Comparison of ENCODE assay signal across 38 cellular contexts in genomic region chr5:136712628-136713027, GRCh38.
"Had no signal": no experiment of that assay in that cellular context is flagged by ENCODE, and none has a peak within 500 bp of the region (broad histone marks: within the 10 kb centered on the region; RNA-seq: fewer than 3 reads in every experiment).

No MANE protein-coding gene starts in this region.

- H3K4me3 Mint-ChIP-seq: activated naive CD4-positive, alpha-beta T cell treated with anti-CD3 and anti-CD28 coated beads for 36 hours; activated naive CD4-positive, alpha-beta T cell treated with anti-CD3 and anti-CD28 coated beads, Interleukin-2, amount 10 ng/mL, durations not matched to agents 7 days and 5 days; activated naive CD4-positive, alpha-beta T cell treated with anti-CD3 and anti-CD28 coated beads, Interleukin-2, amount 50 U/mL, for 24 hours; activated naive CD8-positive, alpha-beta T cell; activated naive CD8-positive, alpha-beta T cell treated with anti-CD3 and anti-CD28 coated beads for 36 hours; activated naive CD8-positive, alpha-beta T cell treated with anti-CD3 and anti-CD28 coated beads, Interleukin-2, amount 10 ng/mL, durations not matched to agents 7 days and 5 days; activated naive CD8-positive, alpha-beta T cell treated with anti-CD3 and anti-CD28 coated beads, Interleukin-2, amount 50 U/mL, for 24 hours; activated T-cell treated with anti-CD3 and anti-CD28 coated beads, Interleukin-2, amount 50 U/mL, for 24 hours; activated T-cell treated with anti-CD3 and anti-CD28 coated beads, Interleukin-2, amount 50 U/mL, for 4 hours; activated T-cell treated with anti-CD3 and anti-CD28 coated beads, Interleukin-2, amount 50 U/mL, for 72 hours; activated T-helper 1 cell treated with anti-CD3 and anti-CD28 coated beads, Interleukin-12 subunit alpha, Interleukin-12 subunit beta, Interleukin-2, Interleukin-4 antibody, amounts not matched to agents 30 ng/mL and 10 ng/mL and 1 ng/mL, durations not matched to agents 14 hours and 24 hours and 36 hours; activated T-helper 17 cell treated with anti-CD3 and anti-CD28 coated beads, Interleukin-2, amount 50 U/mL, for 72 hours; brain; central memory CD8-positive, alpha-beta T cell had no signal

- H3K4me1 Mint-ChIP-seq: activated naive CD4-positive, alpha-beta T cell treated with anti-CD3 and anti-CD28 coated beads, Interleukin-2, amount 10 ng/mL, durations not matched to agents 7 days and 5 days; activated naive CD4-positive, alpha-beta T cell treated with anti-CD3 and anti-CD28 coated beads, Interleukin-2, amount 50 U/mL, for 24 hours; activated naive CD8-positive, alpha-beta T cell treated with anti-CD3 and anti-CD28 coated beads for 36 hours; activated naive CD8-positive, alpha-beta T cell treated with anti-CD3 and anti-CD28 coated beads, Interleukin-2, amount 10 ng/mL, durations not matched to agents 7 days and 5 days; activated naive CD8-positive, alpha-beta T cell treated with anti-CD3 and anti-CD28 coated beads, Interleukin-2, amount 50 U/mL, for 24 hours; activated T-helper 17 cell treated with anti-CD3 and anti-CD28 coated beads, Interleukin-2, amount 50 U/mL, for 72 hours; brain; central memory CD8-positive, alpha-beta T cell had no signal

- H3K4me3 ChIP-seq: adrenal gland, ascending aorta, body of pancreas, breast epithelium, cardiac muscle cell had no signal

- DNase-seq: activated effector memory CD4-positive, alpha-beta T cell treated with anti-CD3 and anti-CD28 coated beads, Interleukin-2, amount 50 U/mL, for 16 hours; activated effector memory CD4-positive, alpha-beta T cell treated with Interleukin-2 at 50 U/mL for 16 hours; activated gamma-delta T cell; activated gamma-delta T cell treated with Interleukin-2 at 50 U/mL for 16 hours; activated naive CD4-positive, alpha-beta T cell; activated naive CD4-positive, alpha-beta T cell treated with anti-CD3 and anti-CD28 coated beads for 36 hours; activated naive CD4-positive, alpha-beta T cell treated with anti-CD3 and anti-CD28 coated beads, Interleukin-2, amount 10 ng/mL, durations not matched to agents 7 days and 5 days; activated naive CD4-positive, alpha-beta T cell treated with anti-CD3 and anti-CD28 coated beads, Interleukin-2, amount 50 U/mL, for 16 hours; activated naive CD4-positive, alpha-beta T cell treated with Interleukin-2 at 50 U/mL for 16 hours; activated naive CD8-positive, alpha-beta T cell treated with anti-CD3 and anti-CD28 coated beads for 36 hours; activated naive CD8-positive, alpha-beta T cell treated with anti-CD3 and anti-CD28 coated beads, Interleukin-2, amount 10 ng/mL, durations not matched to agents 7 days and 5 days; activated naive CD8-positive, alpha-beta T cell treated with anti-CD3 and anti-CD28 coated beads, Interleukin-2, amount 50 U/mL, for 24 hours; activated T-cell treated with anti-CD3 and anti-CD28 coated beads, Interleukin-2, amount 50 U/mL, for 1 hour; activated T-cell treated with anti-CD3 and anti-CD28 coated beads, Interleukin-2, amount 50 U/mL, for 24 hours; activated T-cell treated with anti-CD3 and anti-CD28 coated beads, Interleukin-2, amount 50 U/mL, for 4 hours; activated T-cell treated with anti-CD3 and anti-CD28 coated beads, Interleukin-2, amount 50 U/mL, for 48 hours; activated T-cell treated with anti-CD3 and anti-CD28 coated beads, Interleukin-2, amount 50 U/mL, for 72 hours; adrenal gland; amniotic stem cell; amygdala; anterior cingulate cortex; aorta; body of pancreas; brain microvascular endothelial cell; caudate nucleus; central memory CD4-positive, alpha-beta T cell; cerebellar nuclear complex had no signal

- H3K36me3 ChIP-seq: adrenal gland, ascending aorta, brain microvascular endothelial cell, breast epithelium, cardiac muscle cell had no signal

- ATAC-seq: activated naive CD4-positive, alpha-beta T cell treated with anti-CD3 and anti-CD28 coated beads, Interleukin-2, amount 50 U/mL, for 72 hours; activated naive CD8-positive, alpha-beta T cell treated with anti-CD3 and anti-CD28 coated beads, Interleukin-2, amount 50 U/mL, for 24 hours; activated T-cell treated with anti-CD3 and anti-CD28 coated beads, Interleukin-2, amount 50 U/mL, for 4 hours; activated T-cell treated with anti-CD3 and anti-CD28 coated beads, Interleukin-2, amount 50 U/mL, for 72 hours; activated T-helper 17 cell treated with anti-CD3 and anti-CD28 coated beads, Interleukin-2, amount 50 U/mL, for 72 hours; body of pancreas had no signal

- H3K27ac ChIP-seq: adrenal gland, ascending aorta, body of pancreas, brain microvascular endothelial cell, breast epithelium, cardiac muscle cell had no signal

- H3K4me1 ChIP-seq: adrenal gland, ascending aorta, body of pancreas, breast epithelium had no signal

- H3K36me3 Mint-ChIP-seq: activated naive CD4-positive, alpha-beta T cell treated with anti-CD3 and anti-CD28 coated beads, Interleukin-2, amount 10 ng/mL, durations not matched to agents 7 days and 5 days; activated naive CD4-positive, alpha-beta T cell treated with anti-CD3 and anti-CD28 coated beads, Interleukin-2, amount 50 U/mL, for 24 hours; activated naive CD4-positive, alpha-beta T cell treated with anti-CD3 and anti-CD28 coated beads, Interleukin-2, amount 50 U/mL, for 72 hours; activated naive CD8-positive, alpha-beta T cell; activated naive CD8-positive, alpha-beta T cell treated with anti-CD3 and anti-CD28 coated beads for 36 hours; activated naive CD8-positive, alpha-beta T cell treated with anti-CD3 and anti-CD28 coated beads, Interleukin-2, amount 10 ng/mL, durations not matched to agents 7 days and 5 days; brain had no signal

- H3K27me3 Mint-ChIP-seq: activated naive CD4-positive, alpha-beta T cell treated with anti-CD3 and anti-CD28 coated beads, Interleukin-2, amount 10 ng/mL, durations not matched to agents 7 days and 5 days; activated naive CD4-positive, alpha-beta T cell treated with anti-CD3 and anti-CD28 coated beads, Interleukin-2, amount 50 U/mL, for 24 hours; activated naive CD8-positive, alpha-beta T cell; activated naive CD8-positive, alpha-beta T cell treated with anti-CD3 and anti-CD28 coated beads for 36 hours; activated naive CD8-positive, alpha-beta T cell treated with anti-CD3 and anti-CD28 coated beads, Interleukin-2, amount 10 ng/mL, durations not matched to agents 7 days and 5 days; activated naive CD8-positive, alpha-beta T cell treated with anti-CD3 and anti-CD28 coated beads, Interleukin-2, amount 50 U/mL, for 24 hours; activated T-cell treated with anti-CD3 and anti-CD28 coated beads, Interleukin-2, amount 50 U/mL, for 24 hours; activated T-helper 17 cell treated with anti-CD3 and anti-CD28 coated beads, Interleukin-2, amount 50 U/mL, for 72 hours; central memory CD8-positive, alpha-beta T cell had no signal

- H3K27me3 ChIP-seq: adrenal gland, ascending aorta, body of pancreas, brain microvascular endothelial cell, breast epithelium, cardiac muscle cell had no signal

- H3K9me3 ChIP-seq: adrenal gland, ascending aorta, body of pancreas, breast epithelium had no signal

- H3K27ac Mint-ChIP-seq: activated naive CD4-positive, alpha-beta T cell treated with anti-CD3 and anti-CD28 coated beads for 36 hours; activated naive CD4-positive, alpha-beta T cell treated with anti-CD3 and anti-CD28 coated beads, Interleukin-2, amount 10 ng/mL, durations not matched to agents 7 days and 5 days; activated naive CD4-positive, alpha-beta T cell treated with anti-CD3 and anti-CD28 coated beads, Interleukin-2, amount 50 U/mL, for 24 hours; activated naive CD4-positive, alpha-beta T cell treated with anti-CD3 and anti-CD28 coated beads, Interleukin-2, amount 50 U/mL, for 72 hours; activated naive CD8-positive, alpha-beta T cell; activated naive CD8-positive, alpha-beta T cell treated with anti-CD3 and anti-CD28 coated beads for 36 hours; activated naive CD8-positive, alpha-beta T cell treated with anti-CD3 and anti-CD28 coated beads, Interleukin-2, amount 10 ng/mL, durations not matched to agents 7 days and 5 days; activated naive CD8-positive, alpha-beta T cell treated with anti-CD3 and anti-CD28 coated beads, Interleukin-2, amount 50 U/mL, for 24 hours; activated T-cell treated with anti-CD3 and anti-CD28 coated beads, Interleukin-2, amount 50 U/mL, for 24 hours; activated T-helper 1 cell treated with anti-CD3 and anti-CD28 coated beads, Interleukin-12 subunit alpha, Interleukin-12 subunit beta, Interleukin-2, Interleukin-4 antibody, amounts not matched to agents 30 ng/mL and 10 ng/mL and 1 ng/mL, durations not matched to agents 14 hours and 24 hours and 36 hours; activated T-helper 17 cell treated with anti-CD3 and anti-CD28 coated beads, Interleukin-2, amount 50 U/mL, for 72 hours; activated T-helper 2 cell treated with anti-CD3 and anti-CD28 coated beads, Interferon-gamma antibody, Interleukin-2, Interleukin-4, amounts not matched to agents 10 μg/mL and 5 μg/mL and 100 μg/mL, durations not matched to agents 14 hours and 24 hours and 36 hours; brain had no signal

- H3K9me3 Mint-ChIP-seq: activated T-cell treated with anti-CD3 and anti-CD28 coated beads, Interleukin-2, amount 50 U/mL, for 72 hours; activated T-helper 1 cell treated with anti-CD3 and anti-CD28 coated beads, Interleukin-12 subunit alpha, Interleukin-12 subunit beta, Interleukin-2, Interleukin-4 antibody, amounts not matched to agents 30 ng/mL and 10 ng/mL and 1 ng/mL, durations not matched to agents 14 hours and 24 hours and 36 hours; activated T-helper 2 cell treated with anti-CD3 and anti-CD28 coated beads, Interferon-gamma antibody, Interleukin-2, Interleukin-4, amounts not matched to agents 10 μg/mL and 5 μg/mL and 100 μg/mL, durations not matched to agents 14 hours and 24 hours and 36 hours; brain; central memory CD8-positive, alpha-beta T cell had no signal
